8 cellular contexts compared by ENCODE assay signal in genomic region chr11:95835768-95836488, GRCh38. TPM values are rescaled to one million over a fixed set of nuclear protein-coding genes. Genes with fewer than 3 reads are reported as not detected.
DNase-seq lines count a peak whose midpoint lies in the region; TF ChIP-seq lines count a peak whose summit lies in the region.

No MANE protein-coding gene starts in this region.

- H2AFZ ChIP-seq in GM23248, result no peak overlapping the region
- H2AFZ ChIP-seq in Karpas-422 (ENCODE audit: low read length), result no peak overlapping the region
- H2AFZ ChIP-seq in osteoblast (ENCODE audit: low read length), result no peak overlapping the region

- H4K20me1 ChIP-seq in GM23248 (ENCODE audit: insufficient read depth), result no peaks in the 10 kb centered on the region
- H4K20me1 ChIP-seq in Karpas-422 (ENCODE audit: insufficient read depth, low read depth, low read length), result no peaks in the 10 kb centered on the region
- no peaks in the 10 kb centered on the region for H4K20me1 ChIP-seq in osteoblast (ENCODE audit: insufficient read depth, low read length)

- in situ Hi-C loops in GM23248 (cut with MboI), result loop anchor here (10.0 kb wide), 1 partner anchor 579 kb away; no protein-coding TSS in a partner anchor

- DNase-seq in ELF-1 (ENCODE audit: low read depth, low spot score) (peak; percentile 63), GM23248 (peak; percentile 94), Karpas-422 (peak; percentile 90), RPMI7951 (ENCODE audit: low read depth) (peak; percentile 84), foreskin fibroblast (peak; percentile 71 to 90), osteoblast (ENCODE audit: insufficient read length, low spot score, missing footprints) (peak; percentile 66), tibial artery (peak; percentile 63 to 71)
- peak; percentile 27 for DNase-seq in activated T-helper 2 cell treated with anti-CD3 and anti-CD28 coated beads, Interferon-gamma antibody, Interleukin-2, Interleukin-4, amounts not matched to agents 10 μg/mL and 5 μg/mL and 100 μg/mL, durations not matched to agents 14 hours and 24 hours and 36 hours (ENCODE audit: low spot score)

- intact Hi-C loops in activated T-helper 2 cell treated with anti-CD3 and anti-CD28 coated beads, Interferon-gamma antibody, Interleukin-2, Interleukin-4, amounts not matched to agents 10 μg/mL and 5 μg/mL and 100 μg/mL, durations not matched to agents 14 hours and 24 hours and 36 hours (cut with micrococcal nuclease), result loop anchor here (1.0 to 2.0 kb wide), 2 partner anchors 557 to 591 kb away; no protein-coding TSS in a partner anchor
- intact Hi-C loops in tibial artery (cut with DNase I; ENCODE audit: low total_unique reads), result loop anchor here (10.0 kb wide), 1 partner anchor 589 kb away; no protein-coding TSS in a partner anchor

- H3K4me2 ChIP-seq in GM23248 (ENCODE audit: unreplicated experiment) (peak overlapping the region; percentile 11), Karpas-422 (ENCODE audit: low read depth, low read length, poor library complexity, severe bottlenecking) (no peak overlapping the region), osteoblast (ENCODE audit: insufficient read depth, low read length) (no peak overlapping the region)

- peaks cover 68% of the 10 kb centered on the region for H3K36me3 Mint-ChIP-seq in activated T-helper 2 cell treated with anti-CD3 and anti-CD28 coated beads, Interferon-gamma antibody, Interleukin-2, Interleukin-4, amounts not matched to agents 10 μg/mL and 5 μg/mL and 100 μg/mL, durations not matched to agents 14 hours and 24 hours and 36 hours (ENCODE audit: low read depth)

- H3K79me2 ChIP-seq in GM23248 (ENCODE audit: insufficient read depth) (no peaks in the 10 kb centered on the region), Karpas-422 (ENCODE audit: low read length) (peaks cover 42% of the 10 kb centered on the region), osteoblast (ENCODE audit: insufficient read depth, low read length) (no peaks in the 10 kb centered on the region)

- no peaks in the 10 kb centered on the region for H3K27me3 Mint-ChIP-seq in activated T-helper 2 cell treated with anti-CD3 and anti-CD28 coated beads, Interferon-gamma antibody, Interleukin-2, Interleukin-4, amounts not matched to agents 10 μg/mL and 5 μg/mL and 100 μg/mL, durations not matched to agents 14 hours and 24 hours and 36 hours (ENCODE audit: low read depth)

- WGBS in GM23248 (ENCODE audit: low coverage in 1 of 2, low lambda C conversion rate in 2 of 2, missing lambda C conversion rate in 2 of 2), 2 experiments, result 10 to 11% methylated on average over 3 of the region's 3 CpGs

- H3K36me3 ChIP-seq in GM23248 (ENCODE audit: low read depth), result peaks cover 28% of the 10 kb centered on the region
- peaks cover 93% of the 10 kb centered on the region for H3K36me3 ChIP-seq in Karpas-422 (ENCODE audit: insufficient read depth, low read length)
- H3K36me3 ChIP-seq in osteoblast (ENCODE audit: insufficient read depth, low read length), result peaks cover 51% of the 10 kb centered on the region
- H3K36me3 ChIP-seq in tibial artery, result peaks cover 37 to 50% (median 45%) of the 10 kb centered on the region in 3 donors

- H3K27ac ChIP-seq in GM23248, result peak overlapping the region; percentile 49
- no peak overlapping the region for H3K27ac ChIP-seq in Karpas-422 (ENCODE audit: low read length)
- H3K27ac ChIP-seq in osteoblast (ENCODE audit: low read depth, low read length), result peak overlapping the region; percentile 52
- H3K27ac ChIP-seq in tibial artery, result no peak overlapping the region

- TF ChIP-seq CTCF in foreskin fibroblast (IDR thresholded peaks at IDR 0.05; ENCODE audit: low read depth, low read length), result peak; percentile 81
- peak; percentile 98 for TF ChIP-seq CTCF in osteoblast (IDR thresholded peaks at IDR 0.05; ENCODE audit: extremely low read depth, low read depth, low read length)
- peak; percentile 81 to 90 for TF ChIP-seq CTCF in tibial artery (IDR thresholded peaks at IDR 0.05)

- peaks cover 34% of the 10 kb centered on the region for H3F3A ChIP-seq in GM23248 (ENCODE audit: insufficient read depth)

- H3K9ac ChIP-seq in GM23248 (peak overlapping the region; percentile 32), Karpas-422 (ENCODE audit: low read length) (no peak overlapping the region)

- no peak overlapping the region for H3K27ac Mint-ChIP-seq in activated T-helper 2 cell treated with anti-CD3 and anti-CD28 coated beads, Interferon-gamma antibody, Interleukin-2, Interleukin-4, amounts not matched to agents 10 μg/mL and 5 μg/mL and 100 μg/mL, durations not matched to agents 14 hours and 24 hours and 36 hours

- H3K9me3 ChIP-seq in GM23248 (ENCODE audit: low read depth) (no peaks in the 10 kb centered on the region), Karpas-422 (ENCODE audit: low read length) (no peaks in the 10 kb centered on the region), osteoblast (ENCODE audit: low read depth, low read length) (no peaks in the 10 kb centered on the region), tibial artery (no peaks in the 10 kb centered on the region)

- no peak overlapping the region for H3K4me3 Mint-ChIP-seq in activated T-helper 2 cell treated with anti-CD3 and anti-CD28 coated beads, Interferon-gamma antibody, Interleukin-2, Interleukin-4, amounts not matched to agents 10 μg/mL and 5 μg/mL and 100 μg/mL, durations not matched to agents 14 hours and 24 hours and 36 hours (ENCODE audit: low read depth)

- H3K9me2 ChIP-seq in GM23248 (ENCODE audit: insufficient read depth) (no peaks in the 10 kb centered on the region), Karpas-422 (replicated peaks; ENCODE audit: insufficient read depth, low read length) (no peaks in the 10 kb centered on the region)

- no peak overlapping the region for H3K4me3 ChIP-seq in GM23248
- no peak overlapping the region for H3K4me3 ChIP-seq in Karpas-422 (ENCODE audit: low read length)
- no peak overlapping the region for H3K4me3 ChIP-seq in foreskin fibroblast (ENCODE audit: low read depth in 1 of 2, low read length in 2 of 2)
- H3K4me3 ChIP-seq in osteoblast (ENCODE audit: insufficient read depth, low read length), result no peak overlapping the region
- H3K4me3 ChIP-seq in tibial artery, result no peak overlapping the region

- H3K4me1 ChIP-seq in GM23248 (ENCODE audit: insufficient read depth) (peaks cover 27% of the 10 kb centered on the region), Karpas-422 (ENCODE audit: low read length) (peaks cover 4% of the 10 kb centered on the region), osteoblast (ENCODE audit: insufficient read depth, low read length) (peaks cover 25% of the 10 kb centered on the region), tibial artery (no peaks in the 10 kb centered on the region)

- H3K27me3 ChIP-seq in GM23248 (replicated peaks; ENCODE audit: insufficient read depth) (no peaks in the 10 kb centered on the region), Karpas-422 (ENCODE audit: low read length) (no peaks in the 10 kb centered on the region), osteoblast (ENCODE audit: insufficient read depth, low read length) (no peaks in the 10 kb centered on the region), tibial artery (no peaks in the 10 kb centered on the region)

- no peaks in the 10 kb centered on the region for H3K9me3 Mint-ChIP-seq in activated T-helper 2 cell treated with anti-CD3 and anti-CD28 coated beads, Interferon-gamma antibody, Interleukin-2, Interleukin-4, amounts not matched to agents 10 μg/mL and 5 μg/mL and 100 μg/mL, durations not matched to agents 14 hours and 24 hours and 36 hours

- H3K4me1 Mint-ChIP-seq in activated T-helper 2 cell treated with anti-CD3 and anti-CD28 coated beads, Interferon-gamma antibody, Interleukin-2, Interleukin-4, amounts not matched to agents 10 μg/mL and 5 μg/mL and 100 μg/mL, durations not matched to agents 14 hours and 24 hours and 36 hours (ENCODE audit: low read depth), result no peaks in the 10 kb centered on the region

RNA-seq across cellular contexts. Expression of gene CEP57, which starts 45.6 kb away (rescaled TPM):
- 36.5 and 40.8 TPM in 2 replicates for total RNA-seq in GM23248 (2014; rRNA removed; shearing (Covaris generic))
- 39.7 and 41.1 TPM in 2 replicates for polyA plus RNA-seq in GM23248 (2016; fragmentation: Nextera tagmentation; extraction: Ambion mirVana)
- total RNA-seq in Karpas-422 (2014; rRNA removed; shearing (Covaris generic); ENCODE audit: low replicate concordance), result 140 and 190 TPM in 2 replicates
- total RNA-seq in RPMI7951 (2014; rRNA removed; shearing (Covaris generic)), result 51.1 and 58.3 TPM in 2 replicates
- 88.3 and 94.5 TPM in 2 replicates for total RNA-seq in activated T-helper 2 cell treated with anti-CD3 and anti-CD28 coated beads, Interferon-gamma antibody, Interleukin-2, Interleukin-4, amounts not matched to agents 10 μg/mL and 5 μg/mL and 100 μg/mL, durations not matched to agents 14 hours and 24 hours and 36 hours
- 42.7 and 51.9 TPM in 2 replicates for total RNA-seq in osteoblast

RNA-seq across cellular contexts. Expression of gene FAM76B, which starts 46.3 kb away (rescaled TPM):
- total RNA-seq in GM23248 (2014; rRNA removed; shearing (Covaris generic)), result 10.4 and 15.0 TPM in 2 replicates
- 8.0 and 9.3 TPM in 2 replicates for polyA plus RNA-seq in GM23248 (2016; fragmentation: Nextera tagmentation; extraction: Ambion mirVana)
- total RNA-seq in Karpas-422 (2014; rRNA removed; shearing (Covaris generic); ENCODE audit: low replicate concordance), result 97.0 and 224 TPM in 2 replicates
- total RNA-seq in RPMI7951 (2014; rRNA removed; shearing (Covaris generic)), result 21.4 and 31.0 TPM in 2 replicates
- total RNA-seq in activated T-helper 2 cell treated with anti-CD3 and anti-CD28 coated beads, Interferon-gamma antibody, Interleukin-2, Interleukin-4, amounts not matched to agents 10 μg/mL and 5 μg/mL and 100 μg/mL, durations not matched to agents 14 hours and 24 hours and 36 hours, result 46.6 and 49.7 TPM in 2 replicates
- total RNA-seq in osteoblast, result 26.8 and 37.1 TPM in 2 replicates

Comparison
In these comparisons a context has a peak if more than half of its experiments do, and no peak if none do; other contexts are left out.
1. DNase-seq: peak in every context shown above with its lines; median percentile 94 in GM23248; 90 in Karpas-422; 84 in RPMI7951; 80 in foreskin fibroblast; 67 in tibial artery; 66 in osteoblast; 63 in ELF-1; 27 in activated T-helper 2 cell treated with anti-CD3 and anti-CD28 coated beads, Interferon-gamma antibody, Interleukin-2, Interleukin-4, amounts not matched to agents 10 μg/mL and 5 μg/mL and 100 μg/mL, durations not matched to agents 14 hours and 24 hours and 36 hours.
2. H3K27ac ChIP-seq: peak in GM23248 (single experiment) and osteoblast (single experiment); none in Karpas-422 (single experiment) and tibial artery (0 of 2).
3. Peak in every context shown above with its lines, with median percentiles within 50 percentile points of each other: CTCF ChIP-seq.